ENCODE assay signal across 1 cellular context in the genomic region with DNA sequence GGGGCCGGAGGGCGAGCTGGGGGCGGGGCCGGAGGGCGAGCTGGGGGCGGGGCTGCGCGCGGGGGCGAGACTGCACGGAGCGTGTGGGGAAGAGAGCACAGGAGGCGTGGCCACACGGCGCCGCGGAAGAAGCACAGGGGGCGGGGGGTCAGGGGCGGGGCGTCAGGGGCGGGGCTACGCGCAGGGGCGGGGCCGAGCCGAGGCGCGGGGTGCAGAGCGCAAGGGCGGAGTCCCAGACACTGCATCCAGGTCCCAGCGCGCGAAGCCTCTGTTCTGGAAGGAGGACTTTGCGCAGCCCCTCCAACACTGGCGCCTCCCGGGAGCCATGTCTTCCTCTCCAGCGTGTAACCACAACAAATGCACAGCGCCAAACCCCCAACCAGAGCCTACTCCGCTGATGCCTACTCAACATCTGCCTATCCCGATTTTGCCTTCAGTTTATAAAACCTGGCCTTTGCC.
TF ChIP-seq lines count a peak whose summit lies in the region.

No MANE protein-coding gene starts in this region.

TF ChIP-seq in HepG2, 621 proteins besides CTCF, POLR2A, EP300 and RAD21 (continued from another document):
- TF ChIP-seq, protein P1, sequence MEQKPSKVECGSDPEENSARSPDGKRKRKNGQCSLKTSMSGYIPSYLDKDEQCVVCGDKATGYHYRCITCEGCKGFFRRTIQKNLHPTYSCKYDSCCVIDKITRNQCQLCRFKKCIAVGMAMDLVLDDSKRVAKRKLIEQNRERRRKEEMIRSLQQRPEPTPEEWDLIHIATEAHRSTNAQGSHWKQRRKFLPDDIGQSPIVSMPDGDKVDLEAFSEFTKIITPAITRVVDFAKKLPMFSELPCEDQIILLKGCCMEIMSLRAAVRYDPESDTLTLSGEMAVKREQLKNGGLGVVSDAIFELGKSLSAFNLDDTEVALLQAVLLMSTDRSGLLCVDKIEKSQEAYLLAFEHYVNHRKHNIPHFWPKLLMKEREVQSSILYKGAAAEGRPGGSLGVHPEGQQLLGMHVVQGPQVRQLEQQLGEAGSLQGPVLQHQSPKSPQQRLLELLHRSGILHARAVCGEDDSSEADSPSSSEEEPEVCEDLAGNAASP (CRISPR knock-in tag; IDR thresholded peaks at IDR 0.05; ENCODE audit: borderline replicate concordance) = 0 out of 2 replicates have a peak, but pooled peaks have one; percentile 24
- no peak for TF ChIP-seq ZNF264 (CRISPR knock-in tag; IDR thresholded peaks at IDR 0.05)
- TF ChIP-seq RBAK (CRISPR knock-in tag; IDR thresholded peaks at IDR 0.05) = no peak
- 0 out of 2 replicates have a peak, but pooled peaks have one; percentile 25 for TF ChIP-seq PCBP1 (IDR thresholded peaks at IDR 0.05; ENCODE audit: borderline replicate concordance, low read depth, low read length)
- TF ChIP-seq ZNF143 (CRISPR knock-in tag; IDR thresholded peaks at IDR 0.05) = no peak
- TF ChIP-seq JARID2 (CRISPR knock-in tag; IDR thresholded peaks at IDR 0.05; ENCODE audit: insufficient replicate concordance) = no peak
- TF ChIP-seq, protein P2, sequence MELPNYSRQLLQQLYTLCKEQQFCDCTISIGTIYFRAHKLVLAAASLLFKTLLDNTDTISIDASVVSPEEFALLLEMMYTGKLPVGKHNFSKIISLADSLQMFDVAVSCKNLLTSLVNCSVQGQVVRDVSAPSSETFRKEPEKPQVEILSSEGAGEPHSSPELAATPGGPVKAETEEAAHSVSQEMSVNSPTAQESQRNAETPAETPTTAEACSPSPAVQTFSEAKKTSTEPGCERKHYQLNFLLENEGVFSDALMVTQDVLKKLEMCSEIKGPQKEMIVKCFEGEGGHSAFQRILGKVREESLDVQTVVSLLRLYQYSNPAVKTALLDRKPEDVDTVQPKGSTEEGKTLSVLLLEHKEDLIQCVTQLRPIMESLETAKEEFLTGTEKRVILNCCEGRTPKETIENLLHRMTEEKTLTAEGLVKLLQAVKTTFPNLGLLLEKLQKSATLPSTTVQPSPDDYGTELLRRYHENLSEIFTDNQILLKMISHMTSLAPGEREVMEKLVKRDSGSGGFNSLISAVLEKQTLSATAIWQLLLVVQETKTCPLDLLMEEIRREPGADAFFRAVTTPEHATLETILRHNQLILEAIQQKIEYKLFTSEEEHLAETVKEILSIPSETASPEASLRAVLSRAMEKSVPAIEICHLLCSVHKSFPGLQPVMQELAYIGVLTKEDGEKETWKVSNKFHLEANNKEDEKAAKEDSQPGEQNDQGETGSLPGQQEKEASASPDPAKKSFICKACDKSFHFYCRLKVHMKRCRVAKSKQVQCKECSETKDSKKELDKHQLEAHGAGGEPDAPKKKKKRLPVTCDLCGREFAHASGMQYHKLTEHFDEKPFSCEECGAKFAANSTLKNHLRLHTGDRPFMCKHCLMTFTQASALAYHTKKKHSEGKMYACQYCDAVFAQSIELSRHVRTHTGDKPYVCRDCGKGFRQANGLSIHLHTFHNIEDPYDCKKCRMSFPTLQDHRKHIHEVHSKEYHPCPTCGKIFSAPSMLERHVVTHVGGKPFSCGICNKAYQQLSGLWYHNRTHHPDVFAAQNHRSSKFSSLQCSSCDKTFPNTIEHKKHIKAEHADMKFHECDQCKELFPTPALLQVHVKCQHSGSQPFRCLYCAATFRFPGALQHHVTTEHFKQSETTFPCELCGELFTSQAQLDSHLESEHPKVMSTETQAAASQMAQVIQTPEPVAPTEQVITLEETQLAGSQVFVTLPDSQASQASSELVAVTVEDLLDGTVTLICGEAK (IDR thresholded peaks at IDR 0.05) = no peak
- TF ChIP-seq, protein P2 (CRISPR knock-in tag; IDR thresholded peaks at IDR 0.05) = no peak
- TF ChIP-seq, protein P3, sequence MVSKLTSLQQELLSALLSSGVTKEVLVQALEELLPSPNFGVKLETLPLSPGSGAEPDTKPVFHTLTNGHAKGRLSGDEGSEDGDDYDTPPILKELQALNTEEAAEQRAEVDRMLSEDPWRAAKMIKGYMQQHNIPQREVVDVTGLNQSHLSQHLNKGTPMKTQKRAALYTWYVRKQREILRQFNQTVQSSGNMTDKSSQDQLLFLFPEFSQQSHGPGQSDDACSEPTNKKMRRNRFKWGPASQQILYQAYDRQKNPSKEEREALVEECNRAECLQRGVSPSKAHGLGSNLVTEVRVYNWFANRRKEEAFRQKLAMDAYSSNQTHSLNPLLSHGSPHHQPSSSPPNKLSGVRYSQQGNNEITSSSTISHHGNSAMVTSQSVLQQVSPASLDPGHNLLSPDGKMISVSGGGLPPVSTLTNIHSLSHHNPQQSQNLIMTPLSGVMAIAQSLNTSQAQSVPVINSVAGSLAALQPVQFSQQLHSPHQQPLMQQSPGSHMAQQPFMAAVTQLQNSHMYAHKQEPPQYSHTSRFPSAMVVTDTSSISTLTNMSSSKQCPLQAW (CRISPR knock-in tag; IDR thresholded peaks at IDR 0.05) = no peak
- TF ChIP-seq ZNF253 (CRISPR knock-in tag; IDR thresholded peaks at IDR 0.05; ENCODE audit: borderline replicate concordance) = no peak
- TF ChIP-seq DMAP1 (CRISPR knock-in tag; IDR thresholded peaks at IDR 0.05) = peak; percentile 59; the same call in 1 of the 2 replicates
- no peak for TF ChIP-seq JUNB (CRISPR knock-in tag; IDR thresholded peaks at IDR 0.05; ENCODE audit: borderline replicate concordance)
- TF ChIP-seq ZNF546 (CRISPR knock-in tag; conservative IDR thresholded peaks at IDR 0.05) = no peak
- no peak for TF ChIP-seq EED (CRISPR knock-in tag; IDR thresholded peaks at IDR 0.05)
- TF ChIP-seq, protein P4, sequence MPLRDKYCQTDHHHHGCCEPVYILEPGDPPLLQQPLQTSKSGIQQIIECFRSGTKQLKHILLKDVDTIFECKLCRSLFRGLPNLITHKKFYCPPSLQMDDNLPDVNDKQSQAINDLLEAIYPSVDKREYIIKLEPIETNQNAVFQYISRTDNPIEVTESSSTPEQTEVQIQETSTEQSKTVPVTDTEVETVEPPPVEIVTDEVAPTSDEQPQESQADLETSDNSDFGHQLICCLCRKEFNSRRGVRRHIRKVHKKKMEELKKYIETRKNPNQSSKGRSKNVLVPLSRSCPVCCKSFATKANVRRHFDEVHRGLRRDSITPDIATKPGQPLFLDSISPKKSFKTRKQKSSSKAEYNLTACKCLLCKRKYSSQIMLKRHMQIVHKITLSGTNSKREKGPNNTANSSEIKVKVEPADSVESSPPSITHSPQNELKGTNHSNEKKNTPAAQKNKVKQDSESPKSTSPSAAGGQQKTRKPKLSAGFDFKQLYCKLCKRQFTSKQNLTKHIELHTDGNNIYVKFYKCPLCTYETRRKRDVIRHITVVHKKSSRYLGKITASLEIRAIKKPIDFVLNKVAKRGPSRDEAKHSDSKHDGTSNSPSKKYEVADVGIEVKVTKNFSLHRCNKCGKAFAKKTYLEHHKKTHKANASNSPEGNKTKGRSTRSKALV (CRISPR knock-in tag; IDR thresholded peaks at IDR 0.05) = 0 out of 2 replicates have a peak, but pooled peaks have one; percentile 28
- TF ChIP-seq PITX1 (CRISPR knock-in tag; IDR thresholded peaks at IDR 0.05) = peak; percentile 12; the same call in 1 of the 2 replicates
- TF ChIP-seq REPIN1 (CRISPR knock-in tag; IDR thresholded peaks at IDR 0.05; ENCODE audit: borderline replicate concordance, low read depth) = no peak
- 0 out of 2 replicates have a peak, but pooled peaks have one; percentile 30 for TF ChIP-seq ZNF331 (CRISPR knock-in tag; IDR thresholded peaks at IDR 0.05)
- TF ChIP-seq HNF4A (CRISPR knock-in tag; IDR thresholded peaks at IDR 0.05) = peak; percentile 80
- TF ChIP-seq, protein P5, sequence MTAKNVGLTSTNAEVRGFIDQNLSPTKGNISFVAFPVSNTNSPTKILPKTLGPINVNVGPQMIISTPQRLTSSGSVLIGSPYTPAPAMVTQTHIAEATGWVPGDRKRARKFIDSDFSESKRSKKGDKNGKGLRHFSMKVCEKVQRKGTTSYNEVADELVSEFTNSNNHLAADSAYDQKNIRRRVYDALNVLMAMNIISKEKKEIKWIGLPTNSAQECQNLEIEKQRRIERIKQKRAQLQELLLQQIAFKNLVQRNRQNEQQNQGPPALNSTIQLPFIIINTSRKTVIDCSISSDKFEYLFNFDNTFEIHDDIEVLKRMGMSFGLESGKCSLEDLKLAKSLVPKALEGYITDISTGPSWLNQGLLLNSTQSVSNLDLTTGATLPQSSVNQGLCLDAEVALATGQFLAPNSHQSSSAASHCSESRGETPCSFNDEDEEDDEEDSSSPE (CRISPR knock-in tag; IDR thresholded peaks at IDR 0.05) = peak; percentile 84
- TF ChIP-seq ZNF333 (CRISPR knock-in tag; IDR thresholded peaks at IDR 0.05; ENCODE audit: borderline replicate concordance) = no peak
- 0 out of 2 replicates have a peak, but pooled peaks have one; percentile 31 for TF ChIP-seq ZFP90 (CRISPR knock-in tag; IDR thresholded peaks at IDR 0.05; ENCODE audit: borderline replicate concordance)
- TF ChIP-seq KDM1A (CRISPR knock-in tag; IDR thresholded peaks at IDR 0.05) = no peak
- no peak for TF ChIP-seq CC2D1A (CRISPR knock-in tag; IDR thresholded peaks at IDR 0.05)
- TF ChIP-seq, protein P6, sequence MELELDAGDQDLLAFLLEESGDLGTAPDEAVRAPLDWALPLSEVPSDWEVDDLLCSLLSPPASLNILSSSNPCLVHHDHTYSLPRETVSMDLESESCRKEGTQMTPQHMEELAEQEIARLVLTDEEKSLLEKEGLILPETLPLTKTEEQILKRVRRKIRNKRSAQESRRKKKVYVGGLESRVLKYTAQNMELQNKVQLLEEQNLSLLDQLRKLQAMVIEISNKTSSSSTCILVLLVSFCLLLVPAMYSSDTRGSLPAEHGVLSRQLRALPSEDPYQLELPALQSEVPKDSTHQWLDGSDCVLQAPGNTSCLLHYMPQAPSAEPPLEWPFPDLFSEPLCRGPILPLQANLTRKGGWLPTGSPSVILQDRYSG (CRISPR knock-in tag; IDR thresholded peaks at IDR 0.05) = no peak
- TF ChIP-seq ZNF451 (CRISPR knock-in tag; IDR thresholded peaks at IDR 0.05) = no peak
- TF ChIP-seq PTBP1 (IDR thresholded peaks at IDR 0.05; ENCODE audit: low read depth, low read length, poor library complexity, severe bottlenecking) = no peak
- no peak for TF ChIP-seq PAF1 (CRISPR knock-in tag; IDR thresholded peaks at IDR 0.05)
